Comparison of ENCODE assay signal across 9 cellular contexts in the genomic region with DNA sequence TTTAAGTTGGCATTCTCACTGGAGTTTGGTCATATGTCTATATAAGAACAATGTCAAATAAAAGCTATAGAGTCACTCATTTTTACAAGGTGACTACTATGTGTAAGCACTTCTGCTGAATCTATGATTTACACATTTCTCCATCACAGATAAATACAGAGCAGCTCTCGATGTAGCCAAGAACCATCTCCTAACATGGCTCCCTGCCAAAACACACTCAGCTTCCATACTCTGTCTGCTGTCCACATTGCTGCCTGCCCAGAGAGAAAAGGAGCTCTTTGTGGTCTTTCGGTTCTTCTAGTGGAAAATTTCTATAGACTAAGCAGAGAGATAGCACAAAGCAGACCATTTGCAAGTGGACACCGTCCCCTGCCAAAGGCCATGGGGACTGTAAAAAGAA.
DNase-seq lines count a peak whose midpoint lies in the region; ATAC-seq, FAIRE-seq and TF ChIP-seq lines count a peak whose summit lies in the region.
"Had no signal": no experiment of that assay in that cellular context is flagged by ENCODE, and none has a peak within 500 bp of the region (broad histone marks: within the 10 kb centered on the region; RNA-seq: fewer than 3 reads in every experiment).

No MANE protein-coding gene starts in this region.

- in situ Hi-C loops in astrocyte of the spinal cord (cut with HindIII; ENCODE audit: low sequenced_read_pairs) = no loop called here

- H3K4ac ChIP-seq in mesenchymal stem cell (ENCODE audit: low read depth in 1 of 2, low read length in 2 of 2) (no peak overlapping the region), H9 (ENCODE audit: low read depth, low read length) (no peak overlapping the region)

- H3K4me3 Mint-ChIP-seq in H9 = no peak overlapping the region

- H2AK5ac ChIP-seq in mesenchymal stem cell (ENCODE audit: low read length, severe bottlenecking) = no peak overlapping the region
- no peak overlapping the region for H2AK5ac ChIP-seq in H9 (ENCODE audit: insufficient read length, low read length)

- peaks cover 0 to 3% of the 10 kb centered on the region in 2 experiments; a peak in 1 of 4 replicates for H3K4me1 Mint-ChIP-seq in H9

- no peaks in the 10 kb centered on the region for H3K79me1 ChIP-seq in mesenchymal stem cell (replicated peaks; ENCODE audit: low read length, poor library complexity, severe bottlenecking)
- H3K79me1 ChIP-seq in H9 (ENCODE audit: insufficient read depth, low read depth, low read length, poor library complexity, severe bottlenecking) = no peaks in the 10 kb centered on the region

- no peak for TF ChIP-seq CTCF in astrocyte of the spinal cord (IDR thresholded peaks at IDR 0.05; ENCODE audit: low read depth, low read length)
- TF ChIP-seq CTCF in H9 (conservative IDR thresholded peaks at IDR 0.05) = no peak

- H4K8ac ChIP-seq in mesenchymal stem cell (ENCODE audit: low read length) (no peak overlapping the region), H9 (replicated peaks; ENCODE audit: insufficient read length, low read depth, low read length) (no peak overlapping the region)

- H3K36me3 Mint-ChIP-seq in H9 (ENCODE audit: insufficient read depth in 1 of 3, low read depth in 3 of 3) = no peaks in the 10 kb centered on the region

- no peaks in the 10 kb centered on the region for H3K4me1 ChIP-seq in mesenchymal stem cell (ENCODE audit: control insufficient read depth, insufficient read depth, low read depth, low read length)
- no peaks in the 10 kb centered on the region for H3K4me1 ChIP-seq in small intestine (ENCODE audit: control insufficient read depth in 2 of 2, insufficient read depth in 1 of 2, low read depth in 1 of 2, low read length in 1 of 2)
- H3K4me1 ChIP-seq in H9 (ENCODE audit: insufficient read depth, low read length) = no peaks in the 10 kb centered on the region

- H3K27me3 Mint-ChIP-seq in H9 (ENCODE audit: low read depth) = no peaks in the 10 kb centered on the region; the same call in 1 of the 2 replicates

- no peak overlapping the region for H2BK15ac ChIP-seq in mesenchymal stem cell (ENCODE audit: low read depth, poor library complexity, severe bottlenecking)
- H2BK15ac ChIP-seq in H9 (ENCODE audit: low read depth, low read length) = no peak overlapping the region

- 76% methylated on average over 3 of the region's 3 CpGs for WGBS in mesenchymal stem cell
- WGBS in small intestine, 3 donors = 51 to 68% (median 67%) methylated on average over 3 of the region's 3 CpGs
- no CpG with 5 or more reads among the region's 3 CpGs for WGBS in H9 (ENCODE audit: extremely low coverage, insufficient read length, low lambda C conversion rate)

- H3K14ac ChIP-seq in mesenchymal stem cell (ENCODE audit: low read length in 2 of 2) = no peak overlapping the region
- H3K14ac ChIP-seq in H9 (ENCODE audit: insufficient read depth, low read length) = no peak overlapping the region

- no peak overlapping the region for H3K4me2 ChIP-seq in mesenchymal stem cell (ENCODE audit: low read length, poor library complexity, severe bottlenecking)
- H3K4me2 ChIP-seq in H9 (ENCODE audit: insufficient read depth, insufficient read length, low read length) = no peak overlapping the region

- no peak overlapping the region for H2BK5ac ChIP-seq in mesenchymal stem cell (ENCODE audit: low read depth, low read length, poor library complexity, severe bottlenecking)
- H2BK5ac ChIP-seq in H9 (ENCODE audit: insufficient read length, low read length) = no peak overlapping the region

- no peaks in the 10 kb centered on the region for H3K36me3 ChIP-seq in mesenchymal stem cell (ENCODE audit: control insufficient read depth in 1 of 2, insufficient read depth in 2 of 2, low read depth in 1 of 2, low read length in 2 of 2)
- H3K36me3 ChIP-seq in small intestine (ENCODE audit: control insufficient read depth in 2 of 2, insufficient read depth in 2 of 2, low read length in 2 of 2) = no peaks in the 10 kb centered on the region

- H3K4me3 ChIP-seq in astrocyte of the spinal cord (ENCODE audit: low read depth, low read length) (no peak overlapping the region), mesenchymal stem cell (ENCODE audit: insufficient read depth in 1 of 2, low read depth in 1 of 2, low read length in 2 of 2) (peak overlapping the region in 1 of 2 experiments; percentile 54), small intestine (ENCODE audit: low read depth in 1 of 2, low read length in 2 of 2) (no peak overlapping the region)

- H2BK20ac ChIP-seq in H9 (ENCODE audit: low read depth, low read length, poor library complexity, severe bottlenecking) = no peak overlapping the region

- H4K5ac ChIP-seq in H9 (ENCODE audit: insufficient read length, low read depth, low read length) = no peak overlapping the region

- H3K18ac ChIP-seq in mesenchymal stem cell (ENCODE audit: low read depth in 1 of 2, low read length in 2 of 2) (no peak overlapping the region), H9 (ENCODE audit: insufficient read length, low read depth, low read length) (no peak overlapping the region)

- no peak for FAIRE-seq in small intestine (lab: Jason Lieb, UNC)

- no peak overlapping the region for H3T11ph ChIP-seq in H9 (ENCODE audit: low read length)

- no peak overlapping the region for H4K91ac ChIP-seq in mesenchymal stem cell (ENCODE audit: low read length)
- no peak overlapping the region for H4K91ac ChIP-seq in H9 (ENCODE audit: insufficient read length, low read depth, low read length)

- ATAC-seq in GM19395 (IDR thresholded peaks at IDR 0.05; ENCODE audit: unreplicated experiment) (no peak), HG02763 (IDR thresholded peaks at IDR 0.05; ENCODE audit: unreplicated experiment) (no peak)

- H3K9ac ChIP-seq in mesenchymal stem cell (ENCODE audit: low read length) (peak overlapping the region; percentile 61), H9 (ENCODE audit: extremely low read depth, insufficient read length, low read length) (no peak overlapping the region)

- H2AFZ ChIP-seq in mesenchymal stem cell (ENCODE audit: low read depth, low read length) (no peak overlapping the region), H9 (ENCODE audit: low read length) (no peak overlapping the region)

- H3K23ac ChIP-seq in mesenchymal stem cell (ENCODE audit: low read length in 2 of 2) (no peak overlapping the region), H9 (ENCODE audit: insufficient read length, low read depth, low read length) (no peak overlapping the region)

- no peak overlapping the region for H3K56ac ChIP-seq in H9 (ENCODE audit: insufficient read length, low read depth, low read length)

- H3K79me2 ChIP-seq in H9 (ENCODE audit: insufficient read depth, low read length) = no peaks in the 10 kb centered on the region

- no peak overlapping the region for H2BK12ac ChIP-seq in mesenchymal stem cell (ENCODE audit: low read length in 2 of 2)
- H2BK12ac ChIP-seq in H9 (ENCODE audit: insufficient read length, low read depth, low read length) = no peak overlapping the region

- DNase-seq in COLO829 (ENCODE audit: low spot score) (peak; percentile 76), NCI-H146 treated with DMSO at 0.1 percent for 48 hours (lab: John Stamatoyannopoulos, UW; ENCODE audit: unreplicated experiment) (peak; percentile 17), astrocyte of the spinal cord (ENCODE audit: low read depth, low spot score) (peak; percentile 85), mesenchymal stem cell (peak; percentile 76), small intestine (no peak), H9 (no peak)
- DNase-seq: GF-D8 had no signal

- H3K9me3 ChIP-seq in mesenchymal stem cell (ENCODE audit: control insufficient read depth, low read length) (no peaks in the 10 kb centered on the region), small intestine (ENCODE audit: control insufficient read depth, low read depth) (no peaks in the 10 kb centered on the region), H9 (ENCODE audit: control insufficient read depth, low read depth, low read length) (no peaks in the 10 kb centered on the region)

- H3K27ac ChIP-seq in mesenchymal stem cell (ENCODE audit: low read length, poor library complexity, severe bottlenecking) (no peak overlapping the region), small intestine (ENCODE audit: low read depth in 1 of 2, low read length in 1 of 2) (no peak overlapping the region), H9 (ENCODE audit: insufficient read length, low read depth, low read length) (no peak overlapping the region)

- H3K23me2 ChIP-seq in H9 (ENCODE audit: insufficient read length, low read depth, low read length, poor library complexity, severe bottlenecking) = no peaks in the 10 kb centered on the region

- peaks cover 0 to 2% of the 10 kb centered on the region in 2 experiments; a peak in 1 of 5 replicates for H3K9me3 Mint-ChIP-seq in H9

- no peaks in the 10 kb centered on the region for H4K20me1 ChIP-seq in H9 (ENCODE audit: control insufficient read depth, insufficient read depth, insufficient read length)

- no peaks in the 10 kb centered on the region for H3K27me3 ChIP-seq in mesenchymal stem cell (ENCODE audit: control insufficient read depth in 1 of 2, insufficient read depth in 1 of 2, low read length in 2 of 2)
- no peaks in the 10 kb centered on the region for H3K27me3 ChIP-seq in small intestine (ENCODE audit: control insufficient read depth in 2 of 2, insufficient read depth in 2 of 2, low read length in 2 of 2)
- H3K27me3 ChIP-seq in H9 (ENCODE audit: insufficient read depth, low read length) = no peaks in the 10 kb centered on the region

- no peak overlapping the region for H3K27ac Mint-ChIP-seq in H9

- no peak overlapping the region for H2BK120ac ChIP-seq in mesenchymal stem cell (ENCODE audit: low read depth, low read length)
- H2BK120ac ChIP-seq in H9 (ENCODE audit: low read depth, low read length, poor library complexity, severe bottlenecking) = no peak overlapping the region

Comparison
In these comparisons a context has a peak if more than half of its experiments do, and no peak if none do; other contexts are left out.
1. DNase-seq: peak in COLO829 (single experiment), NCI-H146 treated with DMSO at 0.1 percent for 48 hours (single experiment), astrocyte of the spinal cord (single experiment) and mesenchymal stem cell (single experiment); none in small intestine (single experiment) and H9 (single experiment).